ENCODE assay signal across 9 cellular contexts in genomic region chr6:89239338-89239737, GRCh38. TPM values are rescaled to one million over a fixed set of nuclear protein-coding genes. Genes with fewer than 3 reads are reported as not detected.
DNase-seq lines count a peak whose midpoint lies in the region; ATAC-seq, FAIRE-seq and TF ChIP-seq lines count a peak whose summit lies in the region.
"Had no signal": no experiment of that assay in that cellular context is flagged by ENCODE, and none has a peak within 500 bp of the region (broad histone marks: within the 10 kb centered on the region; RNA-seq: fewer than 3 reads in every experiment).

No MANE protein-coding gene starts in this region.

- no peaks in the 10 kb centered on the region for H3K4me1 ChIP-seq in HCT116 (ENCODE audit: control insufficient read depth in 1 of 2, insufficient read depth in 2 of 2, low read length in 2 of 2)
- no peaks in the 10 kb centered on the region for H3K4me1 ChIP-seq in right lobe of liver
- peaks cover 0 to 7% of the 10 kb centered on the region in 2 donors for H3K4me1 ChIP-seq in kidney (ENCODE audit: control insufficient read depth in 1 of 2, insufficient read depth in 1 of 2, low read depth in 1 of 2, low read length in 2 of 2)

- CTCF ChIA-PET in HCT116 (lab: Charles Lee), result no interaction called here
- CTCF ChIA-PET in activated CD8-positive, alpha-beta T cell treated with anti-CD3 and anti-CD28 coated beads for 36 hours (lab: Charles Lee), result interaction anchor here (3.1 kb wide), 1 partner anchor 257 kb away, joined by 12 read pairs; no protein-coding TSS in a partner anchor

- intact Hi-C loops in HCT116 (cut with micrococcal nuclease), result no loop called here
- intact Hi-C loops in activated CD8-positive, alpha-beta T cell treated with anti-CD3 and anti-CD28 coated beads for 36 hours (cut with micrococcal nuclease), result no loop called here
- intact Hi-C loops in right lobe of liver (cut with DNase I), result no loop called here
- intact Hi-C loops in kidney (cut with DNase I), result no loop called here

- no peak overlapping the region for H2AFZ ChIP-seq in HCT116 (ENCODE audit: low read depth, low read length, poor library complexity, severe bottlenecking)

- H3K36me3 ChIP-seq in HCT116 (ENCODE audit: control insufficient read depth in 1 of 2, insufficient read depth in 2 of 2, low read length in 2 of 2) (no peaks in the 10 kb centered on the region), right lobe of liver (no peaks in the 10 kb centered on the region), kidney (ENCODE audit: control insufficient read depth in 1 of 2, insufficient read depth in 2 of 2, low read length in 2 of 2) (no peaks in the 10 kb centered on the region)

- no peaks in the 10 kb centered on the region for H4K20me1 ChIP-seq in HCT116 (ENCODE audit: insufficient read depth)

- no peaks in the 10 kb centered on the region for H3K9me2 ChIP-seq in HCT116 (ENCODE audit: insufficient read depth)

- BruUV-seq in HCT116 (replicated peaks; lab: Mats Ljungman, UMichigan), result no TSS peak

- no peaks in the 10 kb centered on the region for H3K79me2 ChIP-seq in HCT116 (ENCODE audit: insufficient read depth, low read length)

- no peak overlapping the region for H3K9ac ChIP-seq in HCT116 (ENCODE audit: low read length)
- no peak overlapping the region for H3K9ac ChIP-seq in kidney (ENCODE audit: low read length in 2 of 2)

- peak; percentile 36 to 68 (median 55); a peak in 5 of 6 replicates for TF ChIP-seq CTCF in HCT116 (IDR thresholded peaks at IDR 0.05 in 2 of 3, conservative IDR thresholded peaks at IDR 0.05 in 1 of 3; ENCODE audit: borderline replicate concordance in 1 of 3, insufficient read depth in 1 of 3, low read depth in 2 of 3, low read length in 2 of 3)
- peak; percentile 62 for TF ChIP-seq CTCF in activated CD8-positive, alpha-beta T cell treated with anti-CD3 and anti-CD28 coated beads for 36 hours (IDR thresholded peaks at IDR 0.05)
- peak; percentile 18 to 28 (median 26) for TF ChIP-seq CTCF in right lobe of liver (IDR thresholded peaks at IDR 0.05)
- no peak for TF ChIP-seq CTCF in kidney (IDR thresholded peaks at IDR 0.05; ENCODE audit: borderline replicate concordance, extremely low read depth, insufficient read depth)

- no peak overlapping the region for H3K27ac Mint-ChIP-seq in activated CD8-positive, alpha-beta T cell treated with anti-CD3 and anti-CD28 coated beads for 36 hours
- H3K27ac Mint-ChIP-seq: stimulated activated naive B cell treated with anti-CD40 and anti-IgM and Interleukin-4, amounts not matched to agents 10 μg/mL and 1 μg/mL and 100 μg/mL, for 72 hours had no signal

- 80% methylated on average over 1 of the region's 3 CpGs for WGBS in right lobe of liver (ENCODE audit: insufficient coverage, low coverage, low lambda C conversion rate, missing lambda C conversion rate)

- H3K4me3 Mint-ChIP-seq in activated CD8-positive, alpha-beta T cell treated with anti-CD3 and anti-CD28 coated beads for 36 hours, result no peak overlapping the region
- H3K4me3 Mint-ChIP-seq: stimulated activated naive B cell treated with anti-CD40 and anti-IgM and Interleukin-4, amounts not matched to agents 10 μg/mL and 1 μg/mL and 100 μg/mL, for 72 hours had no signal

- no peak overlapping the region for H3K4me3 ChIP-seq in HCT116 (replicated peaks in 1 of 2; ENCODE audit: low read depth in 1 of 2, low read length in 2 of 2)
- no peak overlapping the region for H3K4me3 ChIP-seq in right lobe of liver
- no peak overlapping the region for H3K4me3 ChIP-seq in kidney (ENCODE audit: low read length in 2 of 2)

- H3K4me2 ChIP-seq in HCT116 (ENCODE audit: low read length), result no peak overlapping the region

- no peaks in the 10 kb centered on the region for H3K36me3 Mint-ChIP-seq in activated CD8-positive, alpha-beta T cell treated with anti-CD3 and anti-CD28 coated beads for 36 hours (ENCODE audit: low read depth)

- POLR2A ChIA-PET in HCT116 (lab: Charles Lee), result interaction anchor here (1.2 kb wide), 1 partner anchor 257 kb away, joined by 3 read pairs; no protein-coding TSS in a partner anchor
- POLR2A ChIA-PET in activated CD8-positive, alpha-beta T cell treated with anti-CD3 and anti-CD28 coated beads for 36 hours (lab: Charles Lee), result no interaction called here

- H3K9me3 ChIP-seq in HCT116 (ENCODE audit: control insufficient read depth in 1 of 2, insufficient read depth in 1 of 2, low read depth in 1 of 2, low read length in 2 of 2) (no peaks in the 10 kb centered on the region), right lobe of liver (no peaks in the 10 kb centered on the region), kidney (ENCODE audit: control insufficient read depth in 1 of 2, low read length in 2 of 2) (no peaks in the 10 kb centered on the region)

- no peak overlapping the region for H3K27ac ChIP-seq in HCT116 (ENCODE audit: low read depth, low read length)
- H3K27ac ChIP-seq in right lobe of liver, result no peak overlapping the region
- H3K27ac ChIP-seq in kidney (ENCODE audit: low read depth in 2 of 2, low read length in 2 of 2), result no peak overlapping the region

- RAD21 ChIA-PET in HCT116 (lab: Charles Lee; ENCODE audit: low non-redundant PET in 1 of 2, low total read pairs in 2 of 2, uncharacterized antibody in 2 of 2, unreplicated experiment in 2 of 2), result no interaction called here

- TF ChIP-seq POLR2A in HCT116 (IDR thresholded peaks at IDR 0.05; ENCODE audit: borderline replicate concordance, extremely low read depth, insufficient read depth, insufficient read length) (no peak), right lobe of liver (IDR thresholded peaks at IDR 0.05) (no peak)

- DNase-seq in GDM1 (lab: John Stamatoyannopoulos, UW) (peak; percentile 52), HCT116 (ENCODE audit: low read depth, low spot score) (no peak), right lobe of liver (no peak), kidney (no peak)
- peak; percentile 75 for DNase-seq in activated CD8-positive, alpha-beta T cell treated with anti-CD3 and anti-CD28 coated beads for 36 hours
- DNase-seq: stimulated activated naive B cell treated with anti-CD40 and anti-IgM and Interleukin-4, amounts not matched to agents 10 μg/mL and 1 μg/mL and 100 μg/mL, for 72 hours had no signal

- ATAC-seq in HCT116 (peak; percentile 68), right lobe of liver (peak in 1 of 4 donors; percentile 37), HG03045 (IDR thresholded peaks at IDR 0.05; ENCODE audit: unreplicated experiment) (no peak), HG03469 (IDR thresholded peaks at IDR 0.05; ENCODE audit: unreplicated experiment) (no peak)
- ATAC-seq in activated CD8-positive, alpha-beta T cell treated with anti-CD3 and anti-CD28 coated beads for 36 hours, result peak; percentile 90

- peaks cover 3% of the 10 kb centered on the region for H3K9me3 Mint-ChIP-seq in activated CD8-positive, alpha-beta T cell treated with anti-CD3 and anti-CD28 coated beads for 36 hours

- no peak for FAIRE-seq in kidney (lab: Jason Lieb, UNC)

- peaks cover 18% of the 10 kb centered on the region for H3K4me1 Mint-ChIP-seq in activated CD8-positive, alpha-beta T cell treated with anti-CD3 and anti-CD28 coated beads for 36 hours (ENCODE audit: low read depth)

- H3K27me3 ChIP-seq in HCT116 (ENCODE audit: insufficient read depth, low read length) (no peaks in the 10 kb centered on the region), right lobe of liver (no peaks in the 10 kb centered on the region)

- H3K27me3 Mint-ChIP-seq in activated CD8-positive, alpha-beta T cell treated with anti-CD3 and anti-CD28 coated beads for 36 hours, result peaks cover 5% of the 10 kb centered on the region

- TF ChIP-seq RAD21 in HCT116 (IDR thresholded peaks at IDR 0.05; ENCODE audit: low read depth), result peak; percentile 33; the same call in 1 of the 2 replicates

TF ChIP-seq in HCT116, 20 proteins besides CTCF, POLR2A, EP300 and RAD21 (continues in another document):
- no peak for TF ChIP-seq ELF1 (IDR thresholded peaks at IDR 0.05; ENCODE audit: borderline replicate concordance, low read depth)
- TF ChIP-seq REST (IDR thresholded peaks at IDR 0.05; ENCODE audit: low read depth), result no peak
- TF ChIP-seq EZH2phosphoT487 (IDR thresholded peaks at IDR 0.05; ENCODE audit: borderline replicate concordance), result no peak
- TF ChIP-seq EZH2 (IDR thresholded peaks at IDR 0.05), result no peak
- TF ChIP-seq EGR1 (IDR thresholded peaks at IDR 0.05; ENCODE audit: low read depth), result no peak
- TF ChIP-seq CBX3 (IDR thresholded peaks at IDR 0.05; ENCODE audit: low read depth), result no peak
- no peak for TF ChIP-seq ATF3 (IDR thresholded peaks at IDR 0.05)
- TF ChIP-seq TCF7L2 (IDR thresholded peaks at IDR 0.05; ENCODE audit: borderline replicate concordance, extremely low read depth, insufficient read depth, insufficient read length), result no peak

RNA-seq across cellular contexts. Expression of gene GABRR1, which starts 22.2 kb away (rescaled TPM):
- total RNA-seq in HCT116 (2021; ENCODE audit: unreplicated experiment) (not detected), right lobe of liver (not detected), kidney (not detected)
- polyA plus RNA-seq in HCT116 (2012), result not detected in 2 replicates
- total RNA-seq in activated CD8-positive, alpha-beta T cell treated with anti-CD3 and anti-CD28 coated beads for 36 hours, result not detected
- polyA plus RNA-seq in kidney (ENCODE audit: insufficient read depth, low read depth, low replicate concordance), result not detected
- total RNA-seq: activated CD8-positive, alpha-beta memory T cell treated with anti-CD3 and anti-CD28 coated beads for 36 hours had no signal

Comparison
In these comparisons a context has a peak if more than half of its experiments do, and no peak if none do; other contexts are left out.
1. DNase-seq: peak in GDM1 (single experiment) and activated CD8-positive, alpha-beta T cell treated with anti-CD3 and anti-CD28 coated beads for 36 hours (single experiment); none in HCT116 (single experiment), right lobe of liver (0 of 3) and kidney (single experiment).
2. ATAC-seq: peak in HCT116 (single experiment) and activated CD8-positive, alpha-beta T cell treated with anti-CD3 and anti-CD28 coated beads for 36 hours (single experiment); none in HG03045 (single experiment) and HG03469 (single experiment).